16 cellular contexts compared by ENCODE assay signal in genomic region chr12:96513681-96514080, GRCh38. TPM values are rescaled to one million over a fixed set of nuclear protein-coding genes. Genes with fewer than 3 reads are reported as not detected.
DNase-seq lines count a peak whose midpoint lies in the region; ATAC-seq and TF ChIP-seq lines count a peak whose summit lies in the region.
"Had no signal": no experiment of that assay in that cellular context is flagged by ENCODE, and none has a peak within 500 bp of the region (broad histone marks: within the 10 kb centered on the region; RNA-seq: fewer than 3 reads in every experiment).

No MANE protein-coding gene starts in this region.

- no TSS peak for BruUV-seq in OCI-LY7 (replicated peaks; lab: Mats Ljungman, UMichigan)

- TF ChIP-seq EP300 in gastroesophageal sphincter (IDR thresholded peaks at IDR 0.05): no peak
- no peak for TF ChIP-seq EP300 in sigmoid colon (IDR thresholded peaks at IDR 0.05)

- 71% methylated on average over 4 of the region's 4 CpGs for WGBS in gastroesophageal sphincter (ENCODE audit: low coverage in 1 of 2), 2 donors
- 78 to 79% methylated on average over 4 of the region's 4 CpGs for WGBS in sigmoid colon, 2 donors

- peak overlapping the region; percentile 73; the same call in 1 of the 2 replicates for H2AFZ ChIP-seq in OCI-LY7 (ENCODE audit: low read length)

- intact Hi-C loops in OCI-LY7 (cut with micrococcal nuclease; ENCODE audit: unreplicated experiment): no loop called here
- intact Hi-C loops in sigmoid colon (cut with DNase I): loop anchor here (2.0 kb wide), 1 partner anchor 113 kb away; the partner anchor contains the start of gene CDK17

- DNase-seq in OCI-LY7 (ENCODE audit: low spot score): no peak
- DNase-seq in sigmoid colon: no peak
- no peak for DNase-seq in HPDE6-E6E7 (ENCODE audit: extremely low spot score)
- no peak for DNase-seq in NCI-H187 (lab: John Stamatoyannopoulos, UW)
- DNase-seq in AG08395 (ENCODE audit: low spot score): no peak
- DNase-seq in stimulated activated CD4-positive, alpha-beta T cell treated with anti-CD3 and anti-CD28 coated beads, Interleukin-2, amount 100 ng/mL, for 24 hours: no peak
- DNase-seq: CD4-positive, alpha-beta memory T cell; MV-4-11; NCI-H1417 treated with DMSO at 0.1 percent for 48 hours; NCI-H2081; NCI-H2227 treated with DMSO at 0.1 percent for 48 hours; NK-92 treated with Interleukin-12 subunit alpha and Interleukin-12 subunit beta, amount 100 ng/mL, for 24 hours; SJCRH30 had no signal

- H3K9me2 ChIP-seq in OCI-LY7 (ENCODE audit: insufficient read depth, low read length): no peaks in the 10 kb centered on the region

- CTCF ChIA-PET in OCI-LY7 (lab: Charles Lee; ENCODE audit: unreplicated experiment): no interaction called here

- no peak overlapping the region for H3K27ac ChIP-seq in BLaER1 treated with 17β-estradiol and CSF1 and Interleukin-3, amounts not matched to agents 10 nM and 100 nM
- H3K27ac ChIP-seq in OCI-LY7 (ENCODE audit: low read depth, low read length, poor library complexity, severe bottlenecking) (no peak overlapping the region), gastroesophageal sphincter (peak overlapping the region in 3 of 4 donors; percentile 38 to 47 (median 43)), sigmoid colon (peak overlapping the region; percentile 10 to 58 (median 34))
- H3K27ac ChIP-seq: RWPE1, SJCRH30 had no signal

- H3K9ac ChIP-seq in BLaER1 treated with 17β-estradiol and CSF1 and Interleukin-3, amounts not matched to agents 10 nM and 100 nM: no peak overlapping the region

- TF ChIP-seq CTCF in OCI-LY7 (conservative IDR thresholded peaks at IDR 0.05; ENCODE audit: low read length) (no peak), gastroesophageal sphincter (IDR thresholded peaks at IDR 0.05) (no peak), sigmoid colon (IDR thresholded peaks at IDR 0.05) (no peak)

- no peaks in the 10 kb centered on the region for H3K9me3 ChIP-seq in BLaER1 treated with 17β-estradiol and CSF1 and Interleukin-3, amounts not matched to agents 10 nM and 100 nM (replicated peaks in 1 of 11)
- no peaks in the 10 kb centered on the region for H3K9me3 ChIP-seq in OCI-LY7 (ENCODE audit: low read length)
- H3K9me3 ChIP-seq in gastroesophageal sphincter: no peaks in the 10 kb centered on the region
- no peaks in the 10 kb centered on the region for H3K9me3 ChIP-seq in sigmoid colon
- H3K9me3 ChIP-seq: SJCRH30 had no signal

- H3K4me2 ChIP-seq in BLaER1 treated with 17β-estradiol and CSF1 and Interleukin-3, amounts not matched to agents 10 nM and 100 nM: peak overlapping the region in 7 of 11 experiments; percentile 7 to 56 (median 40); a peak in 8 of 22 replicates
- H3K4me2 ChIP-seq in OCI-LY7 (ENCODE audit: low read length): no peak overlapping the region; the same call in 1 of the 2 replicates

- no peak for TF ChIP-seq POLR2A in gastroesophageal sphincter (IDR thresholded peaks at IDR 0.05)
- TF ChIP-seq POLR2A in sigmoid colon (IDR thresholded peaks at IDR 0.05): no peak

- no peaks in the 10 kb centered on the region for H3K27me3 ChIP-seq in BLaER1 treated with 17β-estradiol and CSF1 and Interleukin-3, amounts not matched to agents 10 nM and 100 nM
- H3K27me3 ChIP-seq in gastroesophageal sphincter: no peaks in the 10 kb centered on the region
- no peaks in the 10 kb centered on the region for H3K27me3 ChIP-seq in sigmoid colon
- H3K27me3 ChIP-seq: SJCRH30 had no signal

- no peaks in the 10 kb centered on the region for H4K20me1 ChIP-seq in BLaER1 treated with 17β-estradiol and CSF1 and Interleukin-3, amounts not matched to agents 10 nM and 100 nM
- no peaks in the 10 kb centered on the region for H4K20me1 ChIP-seq in OCI-LY7 (ENCODE audit: insufficient read depth, low read length)

- no peaks in the 10 kb centered on the region for H3K79me2 ChIP-seq in OCI-LY7 (ENCODE audit: insufficient read depth, low read depth, low read length)

- H3K36me3 ChIP-seq in BLaER1 treated with 17β-estradiol and CSF1 and Interleukin-3, amounts not matched to agents 10 nM and 100 nM: no peaks in the 10 kb centered on the region
- H3K36me3 ChIP-seq in OCI-LY7 (ENCODE audit: insufficient read depth, low read length): no peaks in the 10 kb centered on the region
- no peaks in the 10 kb centered on the region for H3K36me3 ChIP-seq in gastroesophageal sphincter
- H3K36me3 ChIP-seq in sigmoid colon: no peaks in the 10 kb centered on the region
- H3K36me3 ChIP-seq: SJCRH30 had no signal

- H3K4me3 ChIP-seq in BLaER1 treated with 17β-estradiol and CSF1 and Interleukin-3, amounts not matched to agents 10 nM and 100 nM: no peak overlapping the region
- H3K4me3 ChIP-seq in OCI-LY7 (ENCODE audit: low read depth, low read length, poor library complexity, severe bottlenecking): no peak overlapping the region
- no peak overlapping the region for H3K4me3 ChIP-seq in gastroesophageal sphincter
- H3K4me3 ChIP-seq in sigmoid colon: no peak overlapping the region
- H3K4me3 ChIP-seq: SJCRH30 had no signal

- peaks cover 3 to 23% (median 18%) of the 10 kb centered on the region in 10 experiments; a peak in 15 of 20 replicates for H3K4me1 ChIP-seq in BLaER1 treated with 17β-estradiol and CSF1 and Interleukin-3, amounts not matched to agents 10 nM and 100 nM
- peaks cover 14% of the 10 kb centered on the region for H3K4me1 ChIP-seq in OCI-LY7 (ENCODE audit: insufficient read depth, low read length, poor library complexity, severe bottlenecking)
- peaks cover 0 to 39% (median 7%) of the 10 kb centered on the region in 3 donors for H3K4me1 ChIP-seq in gastroesophageal sphincter
- peaks cover 0 to 45% (median 29%) of the 10 kb centered on the region in 4 donors for H3K4me1 ChIP-seq in sigmoid colon
- H3K4me1 ChIP-seq: SJCRH30 had no signal

- POLR2A ChIA-PET in OCI-LY7 (lab: Charles Lee): interaction anchor here (0.8 to 2.1 kb wide), 4 partner anchors 9 to 456 kb away, joined by 3 to 10 read pairs (median 4); no protein-coding TSS in a partner anchor

- ATAC-seq in gastroesophageal sphincter: no peak

RNA-seq across cellular contexts. Expression of gene CFAP54, which starts 24.3 kb away (rescaled TPM):
- total RNA-seq in OCI-LY7 (2014; rRNA removed; shearing (Covaris generic)): not detected in 2 replicates
- total RNA-seq in OCI-LY7 (2022) (0.53 TPM in 1 of 2 replicates, not detected in the other), gastroesophageal sphincter (1 to 10 TPM; 2.1 to 4.7 (median 3.6) TPM), sigmoid colon (10 to 100 TPM in 1 of 4 donors, 1 to 10 TPM in 3; 1.1 to 10.5 (median 4.1) TPM)
- polyA plus RNA-seq in sigmoid colon: under 1 TPM in 1 of 3 donors, not detected in 2; 0.07 TPM

Comparison
In these comparisons a context has a peak if more than half of its experiments do, and no peak if none do; other contexts are left out.
1. H3K27ac ChIP-seq: peak in gastroesophageal sphincter (3 of 4) and sigmoid colon (4 of 4); none in BLaER1 treated with 17β-estradiol and CSF1 and Interleukin-3, amounts not matched to agents 10 nM and 100 nM (0 of 11) and OCI-LY7 (single experiment).